In the genomic region with DNA sequence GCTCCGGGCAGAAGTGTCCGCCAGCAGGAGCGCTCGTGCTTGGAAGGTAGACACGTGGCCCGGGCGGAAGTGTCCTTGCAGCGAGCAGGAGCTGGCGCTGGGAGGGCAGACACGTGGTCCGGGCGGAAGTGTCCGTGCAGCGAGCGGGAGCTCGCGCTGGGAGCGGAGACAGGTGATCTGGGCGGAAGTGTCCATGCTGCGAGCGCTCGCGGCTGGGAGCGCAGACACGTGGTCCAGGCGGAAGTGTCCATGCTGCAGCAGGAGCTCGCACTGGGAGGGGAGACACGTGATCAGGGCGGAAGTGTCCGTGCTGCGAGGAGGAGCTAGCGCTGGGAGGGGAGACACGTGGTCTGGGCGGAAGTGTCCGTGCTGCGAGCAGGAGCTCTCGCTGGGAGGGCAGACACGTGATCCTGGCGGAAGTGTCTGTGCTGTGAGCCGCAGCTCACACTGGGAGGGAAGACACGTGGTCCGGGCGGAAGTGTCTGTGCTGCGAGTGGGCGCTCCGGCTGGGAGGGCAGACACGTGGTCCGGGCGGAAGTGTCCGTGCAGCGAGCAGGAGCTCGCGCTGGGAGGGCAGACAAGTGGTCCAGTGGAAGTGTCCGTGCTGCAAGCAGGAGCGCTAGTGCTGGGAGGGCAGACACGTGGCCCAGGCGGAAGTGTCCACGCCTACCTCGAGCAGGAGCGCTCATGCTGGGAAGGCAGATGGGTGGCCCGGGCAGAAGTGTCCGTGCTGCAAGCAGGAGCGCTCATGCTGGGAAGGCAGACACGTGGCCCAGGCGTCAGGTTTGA, we compare ENCODE assay signal across 8 cellular contexts. TPM values are rescaled to one million over a fixed set of nuclear protein-coding genes. Genes with fewer than 3 reads are reported as not detected.
A peak's percentile ranks its signal among the peaks of the same experiment; 100 is the strongest.
DNase-seq lines count a peak whose midpoint lies in the region; ATAC-seq lines count a peak whose summit lies in the region.

No MANE protein-coding gene starts in this region.

- ATAC-seq in GM18517 (IDR thresholded peaks at IDR 0.05; ENCODE audit: unreplicated experiment) = peak; percentile 65

- DNase-seq in NCI-H2196 treated with DMSO at 0.1 percent for 48 hours (lab: John Stamatoyannopoulos, UW; ENCODE audit: unreplicated experiment) = peak; percentile 96
- DNase-seq in dermis microvascular lymphatic vessel endothelial cell (ENCODE audit: low read depth in 2 of 2) = peak; percentile 36 to 87
- peak; percentile 100 for DNase-seq in renal cortical epithelial cell (ENCODE audit: low read depth)
- DNase-seq in AG20443 (ENCODE audit: low spot score) = no peak
- DNase-seq in hepatic stellate cell (ENCODE audit: low spot score) = no peak
- no peak for DNase-seq in LoVo (ENCODE audit: low spot score)
- DNase-seq in NCI-H82 treated with DMSO at 0.1 percent for 48 hours (lab: John Stamatoyannopoulos, UW; ENCODE audit: unreplicated experiment) = no peak

RNA-seq across cellular contexts. Expression of gene PRKAR1B, which starts 41.1 kb away (rescaled TPM):
- total RNA-seq in dermis microvascular lymphatic vessel endothelial cell = 39.5 and 74.2 TPM in 2 replicates
- total RNA-seq in renal cortical epithelial cell = 15.3 and 35.7 TPM in 2 replicates

RNA-seq across cellular contexts. Expression of gene DNAAF5, which starts 41.6 kb away (rescaled TPM):
- total RNA-seq in dermis microvascular lymphatic vessel endothelial cell (14.4 and 18.8 TPM in 2 replicates), renal cortical epithelial cell (24.1 and 57.3 TPM in 2 replicates)

Comparison
In these comparisons a context has a peak if more than half of its experiments do, and no peak if none do; other contexts are left out.
1. DNase-seq: peak in NCI-H2196 treated with DMSO at 0.1 percent for 48 hours (single experiment), dermis microvascular lymphatic vessel endothelial cell (2 of 2) and renal cortical epithelial cell (single experiment); none in AG20443 (single experiment), hepatic stellate cell (single experiment), LoVo (single experiment) and NCI-H82 treated with DMSO at 0.1 percent for 48 hours (single experiment).